In genomic region chr1:42767510-42767924, GRCh38 we compare ENCODE assay signal across 1 cellular context.
TF ChIP-seq lines count a peak whose summit lies in the region.

No MANE protein-coding gene starts in this region.

TF ChIP-seq in HepG2, 621 proteins besides CTCF, POLR2A, EP300 and RAD21 (continued from another document and continues in another):
- TF ChIP-seq ZBTB2 (CRISPR knock-in tag; IDR thresholded peaks at IDR 0.05; ENCODE audit: low read depth) (no peak), BCL3 (CRISPR knock-in tag; IDR thresholded peaks at IDR 0.05) (no peak), ATF7-NPFF (CRISPR knock-in tag; IDR thresholded peaks at IDR 0.05; ENCODE audit: low read depth) (0 out of 2 replicates have a peak, but pooled peaks have one; percentile 48), KDM4B (CRISPR knock-in tag; IDR thresholded peaks at IDR 0.05) (no peak), NONO (IDR thresholded peaks at IDR 0.05) (no peak), NONO (CRISPR knock-in tag; conservative IDR thresholded peaks at IDR 0.05) (peak; percentile 4; the same call in 1 of the 2 replicates), KAT7 (CRISPR knock-in tag; IDR thresholded peaks at IDR 0.05; ENCODE audit: borderline replicate concordance) (0 out of 2 replicates have a peak, but pooled peaks have one; percentile 47), ZNF256 (CRISPR knock-in tag; conservative IDR thresholded peaks at IDR 0.05) (no peak), HOXA5 (CRISPR knock-in tag; IDR thresholded peaks at IDR 0.05) (0 out of 2 replicates have a peak, but pooled peaks have one; percentile 7), HDAC2 (CRISPR knock-in tag; IDR thresholded peaks at IDR 0.05) (0 out of 2 replicates have a peak, but pooled peaks have one; percentile 17), NCOA2 (CRISPR knock-in tag; IDR thresholded peaks at IDR 0.05) (no peak), TOE1 (CRISPR knock-in tag; IDR thresholded peaks at IDR 0.05) (no peak), ZBTB25 (CRISPR knock-in tag; IDR thresholded peaks at IDR 0.05) (no peak), NCOA1 (CRISPR knock-in tag; IDR thresholded peaks at IDR 0.05) (0 out of 2 replicates have a peak, but pooled peaks have one; percentile 6), ZFP91 (CRISPR knock-in tag; IDR thresholded peaks at IDR 0.05; ENCODE audit: borderline replicate concordance) (peak; percentile 62; the same call in 1 of the 2 replicates), ZNF691 (CRISPR knock-in tag; IDR thresholded peaks at IDR 0.05; ENCODE audit: borderline replicate concordance, low read depth) (no peak), RXRA (CRISPR knock-in tag; IDR thresholded peaks at IDR 0.05) (peak; percentile 7; the same call in 1 of the 2 replicates), NR2F1 (CRISPR knock-in tag; IDR thresholded peaks at IDR 0.05) (no peak), HNF4A (CRISPR knock-in tag; IDR thresholded peaks at IDR 0.05) (peak; percentile 21; the same call in 1 of the 2 replicates), CEBPZ (IDR thresholded peaks at IDR 0.05; ENCODE audit: low read length) (no peak), SALL1 (CRISPR knock-in tag; IDR thresholded peaks at IDR 0.05) (peak; percentile 13; the same call in 1 of the 2 replicates), ZNF768 (CRISPR knock-in tag; IDR thresholded peaks at IDR 0.05) (no peak), GATAD2A (CRISPR knock-in tag; IDR thresholded peaks at IDR 0.05) (0 out of 2 replicates have a peak, but pooled peaks have one; percentile 23), PCBP1 (IDR thresholded peaks at IDR 0.05; ENCODE audit: borderline replicate concordance, low read depth, low read length) (no peak), TFDP1 (CRISPR knock-in tag; IDR thresholded peaks at IDR 0.05; ENCODE audit: borderline replicate concordance) (no peak), ZNF263 (CRISPR knock-in tag; IDR thresholded peaks at IDR 0.05) (no peak), MNT (IDR thresholded peaks at IDR 0.05) (no peak), ZNF496 (CRISPR knock-in tag; IDR thresholded peaks at IDR 0.05; ENCODE audit: insufficient replicate concordance) (no peak), ZNF292 (CRISPR knock-in tag; IDR thresholded peaks at IDR 0.05; ENCODE audit: borderline replicate concordance, low read depth) (peak; percentile 55; the same call in 1 of the 2 replicates), ZNF780A (CRISPR knock-in tag; IDR thresholded peaks at IDR 0.05) (no peak), ZSCAN20 (CRISPR knock-in tag; IDR thresholded peaks at IDR 0.05; ENCODE audit: borderline replicate concordance) (peak; percentile 13; the same call in 1 of the 2 replicates)
- TF ChIP-seq, protein P1, sequence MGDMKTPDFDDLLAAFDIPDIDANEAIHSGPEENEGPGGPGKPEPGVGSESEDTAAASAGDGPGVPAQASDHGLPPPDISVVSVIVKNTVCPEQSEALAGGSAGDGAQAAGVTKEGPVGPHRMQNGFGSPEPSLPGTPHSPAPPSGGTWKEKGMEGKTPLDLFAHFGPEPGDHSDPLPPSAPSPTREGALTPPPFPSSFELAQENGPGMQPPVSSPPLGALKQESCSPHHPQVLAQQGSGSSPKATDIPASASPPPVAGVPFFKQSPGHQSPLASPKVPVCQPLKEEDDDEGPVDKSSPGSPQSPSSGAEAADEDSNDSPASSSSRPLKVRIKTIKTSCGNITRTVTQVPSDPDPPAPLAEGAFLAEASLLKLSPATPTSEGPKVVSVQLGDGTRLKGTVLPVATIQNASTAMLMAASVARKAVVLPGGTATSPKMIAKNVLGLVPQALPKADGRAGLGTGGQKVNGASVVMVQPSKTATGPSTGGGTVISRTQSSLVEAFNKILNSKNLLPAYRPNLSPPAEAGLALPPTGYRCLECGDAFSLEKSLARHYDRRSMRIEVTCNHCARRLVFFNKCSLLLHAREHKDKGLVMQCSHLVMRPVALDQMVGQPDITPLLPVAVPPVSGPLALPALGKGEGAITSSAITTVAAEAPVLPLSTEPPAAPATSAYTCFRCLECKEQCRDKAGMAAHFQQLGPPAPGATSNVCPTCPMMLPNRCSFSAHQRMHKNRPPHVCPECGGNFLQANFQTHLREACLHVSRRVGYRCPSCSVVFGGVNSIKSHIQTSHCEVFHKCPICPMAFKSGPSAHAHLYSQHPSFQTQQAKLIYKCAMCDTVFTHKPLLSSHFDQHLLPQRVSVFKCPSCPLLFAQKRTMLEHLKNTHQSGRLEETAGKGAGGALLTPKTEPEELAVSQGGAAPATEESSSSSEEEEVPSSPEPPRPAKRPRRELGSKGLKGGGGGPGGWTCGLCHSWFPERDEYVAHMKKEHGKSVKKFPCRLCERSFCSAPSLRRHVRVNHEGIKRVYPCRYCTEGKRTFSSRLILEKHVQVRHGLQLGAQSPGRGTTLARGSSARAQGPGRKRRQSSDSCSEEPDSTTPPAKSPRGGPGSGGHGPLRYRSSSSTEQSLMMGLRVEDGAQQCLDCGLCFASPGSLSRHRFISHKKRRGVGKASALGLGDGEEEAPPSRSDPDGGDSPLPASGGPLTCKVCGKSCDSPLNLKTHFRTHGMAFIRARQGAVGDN (CRISPR knock-in tag; IDR thresholded peaks at IDR 0.05): peak; percentile 44
- TF ChIP-seq, protein P2, sequence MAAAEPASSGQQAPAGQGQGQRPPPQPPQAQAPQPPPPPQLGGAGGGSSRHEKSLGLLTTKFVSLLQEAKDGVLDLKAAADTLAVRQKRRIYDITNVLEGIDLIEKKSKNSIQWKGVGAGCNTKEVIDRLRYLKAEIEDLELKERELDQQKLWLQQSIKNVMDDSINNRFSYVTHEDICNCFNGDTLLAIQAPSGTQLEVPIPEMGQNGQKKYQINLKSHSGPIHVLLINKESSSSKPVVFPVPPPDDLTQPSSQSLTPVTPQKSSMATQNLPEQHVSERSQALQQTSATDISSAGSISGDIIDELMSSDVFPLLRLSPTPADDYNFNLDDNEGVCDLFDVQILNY (CRISPR knock-in tag; conservative IDR thresholded peaks at IDR 0.05): 0 out of 2 replicates have a peak, but pooled peaks have one; percentile 8
- TF ChIP-seq, protein P3, sequence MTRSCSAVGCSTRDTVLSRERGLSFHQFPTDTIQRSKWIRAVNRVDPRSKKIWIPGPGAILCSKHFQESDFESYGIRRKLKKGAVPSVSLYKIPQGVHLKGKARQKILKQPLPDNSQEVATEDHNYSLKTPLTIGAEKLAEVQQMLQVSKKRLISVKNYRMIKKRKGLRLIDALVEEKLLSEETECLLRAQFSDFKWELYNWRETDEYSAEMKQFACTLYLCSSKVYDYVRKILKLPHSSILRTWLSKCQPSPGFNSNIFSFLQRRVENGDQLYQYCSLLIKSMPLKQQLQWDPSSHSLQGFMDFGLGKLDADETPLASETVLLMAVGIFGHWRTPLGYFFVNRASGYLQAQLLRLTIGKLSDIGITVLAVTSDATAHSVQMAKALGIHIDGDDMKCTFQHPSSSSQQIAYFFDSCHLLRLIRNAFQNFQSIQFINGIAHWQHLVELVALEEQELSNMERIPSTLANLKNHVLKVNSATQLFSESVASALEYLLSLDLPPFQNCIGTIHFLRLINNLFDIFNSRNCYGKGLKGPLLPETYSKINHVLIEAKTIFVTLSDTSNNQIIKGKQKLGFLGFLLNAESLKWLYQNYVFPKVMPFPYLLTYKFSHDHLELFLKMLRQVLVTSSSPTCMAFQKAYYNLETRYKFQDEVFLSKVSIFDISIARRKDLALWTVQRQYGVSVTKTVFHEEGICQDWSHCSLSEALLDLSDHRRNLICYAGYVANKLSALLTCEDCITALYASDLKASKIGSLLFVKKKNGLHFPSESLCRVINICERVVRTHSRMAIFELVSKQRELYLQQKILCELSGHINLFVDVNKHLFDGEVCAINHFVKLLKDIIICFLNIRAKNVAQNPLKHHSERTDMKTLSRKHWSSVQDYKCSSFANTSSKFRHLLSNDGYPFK (CRISPR knock-in tag; IDR thresholded peaks at IDR 0.05; ENCODE audit: borderline replicate concordance): peak; percentile 59; the same call in 1 of the 2 replicates
